In the genomic region with DNA sequence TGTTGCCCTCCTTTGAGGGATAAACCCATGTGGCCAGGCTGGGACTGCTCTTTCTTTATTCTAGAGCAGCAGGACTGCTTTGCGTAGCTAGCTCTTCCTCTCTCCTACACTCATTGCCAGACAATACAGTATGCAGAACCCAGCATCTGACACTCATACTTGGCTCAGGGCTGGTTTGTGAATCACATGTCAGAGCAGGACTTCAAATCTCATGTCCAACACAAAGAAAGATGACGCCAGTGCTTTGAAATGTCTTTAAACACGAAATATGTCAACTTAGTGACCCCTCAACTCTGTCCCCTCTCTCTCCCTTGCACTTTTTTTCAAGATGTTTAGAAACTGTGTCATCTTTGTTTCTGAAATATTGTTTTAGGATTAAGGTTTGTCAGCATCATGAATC, we compare ENCODE assay signal across 11 cellular contexts.
A peak's percentile ranks its signal among the peaks of the same experiment; 100 is the strongest.
DNase-seq lines count a peak whose midpoint lies in the region; ATAC-seq and TF ChIP-seq lines count a peak whose summit lies in the region.
"Had no signal": no experiment of that assay in that cellular context is flagged by ENCODE, and none has a peak within 500 bp of the region (broad histone marks: within the 10 kb centered on the region; RNA-seq: fewer than 3 reads in every experiment).

No MANE protein-coding gene starts in this region.

- H3K4me3 ChIP-seq in GM23248 (peak overlapping the region; percentile 18; the same call in 1 of the 2 replicates), astrocyte of the spinal cord (ENCODE audit: low read depth, low read length) (no peak overlapping the region), heart right ventricle (no peak overlapping the region), gastrocnemius medialis (no peak overlapping the region)

- H3F3A ChIP-seq in GM23248 (ENCODE audit: insufficient read depth): peaks cover 46% of the 10 kb centered on the region

- no peaks in the 10 kb centered on the region for H3K27me3 ChIP-seq in GM23248 (replicated peaks; ENCODE audit: insufficient read depth)
- no peaks in the 10 kb centered on the region for H3K27me3 ChIP-seq in heart right ventricle
- H3K27me3 ChIP-seq in gastrocnemius medialis: no peaks in the 10 kb centered on the region

- peak; percentile 64 to 85 (median 78) for ATAC-seq in heart right ventricle
- ATAC-seq in gastrocnemius medialis: peak; percentile 29 to 37
- ATAC-seq: stimulated activated naive CD8-positive, alpha-beta T cell treated with anti-CD3 and anti-CD28 coated beads, Interleukin-15, Interleukin-2, amounts not matched to agents 100 U/mL and 50 U/mL, for 24 hours had no signal

- H3K79me2 ChIP-seq in GM23248 (ENCODE audit: insufficient read depth): no peaks in the 10 kb centered on the region
- H3K79me2 ChIP-seq: parathyroid adenoma had no signal

- DNase-seq in GM23248: peak; percentile 95
- DNase-seq in astrocyte of the spinal cord (ENCODE audit: low read depth, low spot score): peak; percentile 93
- DNase-seq in heart right ventricle: peak in 1 of 2 donors; percentile 50
- DNase-seq in gastrocnemius medialis: peak in 1 of 2 donors; percentile 54
- no peak for DNase-seq in D341Med (ENCODE audit: low spot score)
- no peak for DNase-seq in COLO829 (ENCODE audit: low spot score)
- no peak for DNase-seq in COLO668 (lab: John Stamatoyannopoulos, UW; ENCODE audit: unreplicated experiment)
- no peak for DNase-seq in C1 segment of cervical spinal cord (lab: John Stamatoyannopoulos, UW)
- DNase-seq: erythroblast; stimulated activated naive CD8-positive, alpha-beta T cell treated with anti-CD3 and anti-CD28 coated beads, Interleukin-15, Interleukin-2, amounts not matched to agents 100 U/mL and 50 U/mL, for 24 hours had no signal

- no peaks in the 10 kb centered on the region for H3K9me2 ChIP-seq in GM23248 (ENCODE audit: insufficient read depth)

- H3K9ac ChIP-seq in GM23248: peak overlapping the region; percentile 69
- H3K9ac ChIP-seq: parathyroid adenoma had no signal

- H3K27ac ChIP-seq in GM23248 (peak overlapping the region; percentile 93), heart right ventricle (peak overlapping the region in 8 of 10 donors; percentile 29 to 86 (median 64)), gastrocnemius medialis (peak overlapping the region; percentile 37 to 92 (median 87))
- H3K27ac ChIP-seq: parathyroid adenoma had no signal

- no peak for TF ChIP-seq POLR2A in gastrocnemius medialis (IDR thresholded peaks at IDR 0.05)

- in situ Hi-C loops in GM23248 (cut with MboI) (no loop called here), astrocyte of the spinal cord (cut with HindIII; ENCODE audit: low sequenced_read_pairs) (no loop called here), gastrocnemius medialis (cut with MboI; ENCODE audit: low sequenced_read_pairs in 4 of 4) (loop anchor here in 1 of 4 donors (10.0 kb wide), 1 partner anchor 135 kb away; a partner anchor contains a TSS)

- H3K36me3 ChIP-seq in GM23248 (ENCODE audit: low read depth): no peaks in the 10 kb centered on the region
- no peaks in the 10 kb centered on the region for H3K36me3 ChIP-seq in heart right ventricle
- no peaks in the 10 kb centered on the region for H3K36me3 ChIP-seq in gastrocnemius medialis

- no peak for TF ChIP-seq CTCF in astrocyte of the spinal cord (IDR thresholded peaks at IDR 0.05; ENCODE audit: low read depth, low read length)
- TF ChIP-seq CTCF in heart right ventricle (IDR thresholded peaks at IDR 0.05): no peak
- TF ChIP-seq CTCF in gastrocnemius medialis (IDR thresholded peaks at IDR 0.05 in 4 of 5, conservative IDR thresholded peaks at IDR 0.05 in 1 of 5): no peak

- WGBS in GM23248 (ENCODE audit: low coverage in 1 of 2, low lambda C conversion rate in 2 of 2, missing lambda C conversion rate in 2 of 2), 2 experiments: 0 to 4% methylated on average over 3 of the region's 3 CpGs
- 56 to 57% methylated on average over 3 of the region's 3 CpGs for WGBS in heart right ventricle, 2 donors

- no peak overlapping the region for H2AFZ ChIP-seq in GM23248
- H2AFZ ChIP-seq: parathyroid adenoma had no signal

- no peaks in the 10 kb centered on the region for H4K20me1 ChIP-seq in GM23248 (ENCODE audit: insufficient read depth)

- H3K4me2 ChIP-seq in GM23248 (ENCODE audit: unreplicated experiment): peak overlapping the region; percentile 56

- H3K9me3 ChIP-seq in GM23248 (ENCODE audit: low read depth) (no peaks in the 10 kb centered on the region), heart right ventricle (no peaks in the 10 kb centered on the region), gastrocnemius medialis (no peaks in the 10 kb centered on the region)

- peaks cover 71% of the 10 kb centered on the region for H3K4me1 ChIP-seq in GM23248 (ENCODE audit: insufficient read depth)
- peaks cover 0 to 46% (median 22%) of the 10 kb centered on the region in 9 donors for H3K4me1 ChIP-seq in heart right ventricle
- peaks cover 25 to 32% of the 10 kb centered on the region in 2 donors for H3K4me1 ChIP-seq in gastrocnemius medialis
- H3K4me1 ChIP-seq: parathyroid adenoma had no signal

- intact Hi-C loops in heart right ventricle (cut with DNase I): no loop called here
- intact Hi-C loops in gastrocnemius medialis (cut with DNase I; ENCODE audit: low total_unique reads): no loop called here

Comparison
In these comparisons a context has a peak if more than half of its experiments do, and no peak if none do; other contexts are left out.
1. DNase-seq: peak in GM23248 (single experiment) and astrocyte of the spinal cord (single experiment); none in D341Med (single experiment), COLO829 (single experiment), COLO668 (single experiment) and C1 segment of cervical spinal cord (0 of 14).
2. Peak in every context shown above with its lines, with median percentiles within 50 percentile points of each other: H3K27ac ChIP-seq.